In the genomic region with DNA sequence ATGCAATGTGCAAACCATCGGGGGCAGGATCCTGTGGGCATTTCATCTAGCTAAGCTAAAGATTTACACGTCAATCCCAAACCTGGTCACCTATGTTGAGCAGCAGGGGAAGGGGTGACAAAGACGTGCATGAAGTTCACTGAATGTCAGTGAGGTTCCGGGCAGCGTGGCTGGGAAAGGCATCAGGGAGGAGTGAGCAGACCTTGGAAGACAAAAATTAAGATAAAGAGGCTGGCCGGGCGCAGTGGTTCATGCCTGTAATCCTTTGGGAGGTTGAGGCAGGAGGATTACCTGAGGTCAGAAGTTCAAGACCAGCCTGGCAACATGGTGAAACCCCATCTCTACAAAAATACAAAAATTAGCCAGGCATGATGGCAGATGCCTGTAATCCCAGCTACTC, we compare ENCODE assay signal across 14 cellular contexts.
"Had no signal": no experiment of that assay in that cellular context is flagged by ENCODE, and none has a peak within 500 bp of the region (broad histone marks: within the 10 kb centered on the region; RNA-seq: fewer than 3 reads in every experiment).

No MANE protein-coding gene starts in this region.

- H3K27ac ChIP-seq: cardiac muscle cell, suprapubic skin, transverse colon, vagina had no signal

- H3K9me3 Mint-ChIP-seq: dendritic cell treated with granulocyte-macrophage colony-stimulating factor and Interleukin-4, amounts not matched to agents 40 ng/mL and 50 ng/mL, for 4 days; memory B cell; T-cell had no signal

- DNase-seq: activated CD4-positive, alpha-beta T cell treated with anti-CD3 and anti-CD28 coated beads, Interleukin-2, amount 50 U/mL, for 1 hour; activated naive CD4-positive, alpha-beta T cell treated with anti-CD3 and anti-CD28 coated beads, Interleukin-2, amount 50 U/mL, for 16 hours; activated T-cell treated with anti-CD3 and anti-CD28 coated beads for 4 hours; effector memory CD4-positive, alpha-beta T cell; stimulated activated CD8-positive, alpha-beta memory T cell treated with anti-CD3 and anti-CD28 coated beads, Interleukin-4, amount 100 ng/mL, for 48 hours; stimulated activated naive CD8-positive, alpha-beta T cell treated with anti-CD3 and anti-CD28 coated beads, Interleukin-15, Interleukin-2, amounts not matched to agents 100 U/mL and 50 U/mL, for 24 hours; T-cell; transverse colon had no signal

- H3K27ac Mint-ChIP-seq: memory B cell, T-cell had no signal

- H3K27me3 ChIP-seq: cardiac muscle cell, suprapubic skin, transverse colon, vagina had no signal

- H3K36me3 ChIP-seq: cardiac muscle cell, transverse colon, vagina had no signal

- H3K4me3 ChIP-seq: cardiac muscle cell, suprapubic skin, transverse colon, vagina had no signal

- H3K9me3 ChIP-seq: suprapubic skin, transverse colon, vagina had no signal

- H3K27me3 Mint-ChIP-seq: dendritic cell treated with granulocyte-macrophage colony-stimulating factor and Interleukin-4, amounts not matched to agents 40 ng/mL and 50 ng/mL, for 4 days; memory B cell; T-cell had no signal

- ATAC-seq: SK-N-SH treated with all-trans-retinoic acid at 6 μM for 48 hours; stimulated activated naive CD8-positive, alpha-beta T cell treated with anti-CD3 and anti-CD28 coated beads, Interleukin-15, Interleukin-2, amounts not matched to agents 100 U/mL and 50 U/mL, for 24 hours; T-cell had no signal

- H3K4me3 Mint-ChIP-seq: dendritic cell treated with granulocyte-macrophage colony-stimulating factor and Interleukin-4, amounts not matched to agents 40 ng/mL and 50 ng/mL, for 4 days; memory B cell; T-cell had no signal
